14 cellular contexts compared by ENCODE assay signal in genomic region chr1:204295666-204296065, GRCh38.
A peak's percentile ranks its signal among the peaks of the same experiment; 100 is the strongest.
DNase-seq lines count a peak whose midpoint lies in the region; ATAC-seq and TF ChIP-seq lines count a peak whose summit lies in the region.
"Had no signal": no experiment of that assay in that cellular context is flagged by ENCODE, and none has a peak within 500 bp of the region (broad histone marks: within the 10 kb centered on the region; RNA-seq: fewer than 3 reads in every experiment).

No MANE protein-coding gene starts in this region.

- peaks cover 32% of the 10 kb centered on the region for H3K4me1 ChIP-seq in hepatocyte (ENCODE audit: insufficient read depth)
- H3K4me1 ChIP-seq in skeletal muscle satellite cell (ENCODE audit: control insufficient read depth, insufficient read depth, low read length) = peaks cover 84% of the 10 kb centered on the region
- peaks cover 12% of the 10 kb centered on the region; the same call in 1 of the 2 replicates for H3K4me1 ChIP-seq in GM23338 (ENCODE audit: insufficient read depth)

- no peaks in the 10 kb centered on the region for H3F3A ChIP-seq in GM23338 (replicated peaks; ENCODE audit: low read depth)

- H2AFZ ChIP-seq in hepatocyte (no peak overlapping the region), GM23338 (no peak overlapping the region)

- H3K36me3 Mint-ChIP-seq in T-helper 2 cell treated with Interferon-gamma antibody and Interleukin-4, amounts not matched to agents 5 μg/mL and 100 μg/mL, for 36 hours (ENCODE audit: low read depth) = no peaks in the 10 kb centered on the region
- no peaks in the 10 kb centered on the region for H3K36me3 Mint-ChIP-seq in activated naive CD4-positive, alpha-beta T cell treated with anti-CD3 and anti-CD28 coated beads, Interleukin-2, amount 10 ng/mL, durations not matched to agents 7 days and 5 days
- H3K36me3 Mint-ChIP-seq in GM23338 (ENCODE audit: low read depth) = peaks cover 8% of the 10 kb centered on the region
- H3K36me3 Mint-ChIP-seq: natural killer cell had no signal

- H4K20me1 ChIP-seq in hepatocyte (ENCODE audit: insufficient read depth, poor library complexity, severe bottlenecking) = no peaks in the 10 kb centered on the region
- no peaks in the 10 kb centered on the region for H4K20me1 ChIP-seq in GM23338 (replicated peaks; ENCODE audit: insufficient read depth)

- peaks cover 3% of the 10 kb centered on the region for H3K4me1 Mint-ChIP-seq in T-helper 2 cell treated with Interferon-gamma antibody and Interleukin-4, amounts not matched to agents 5 μg/mL and 100 μg/mL, for 36 hours (ENCODE audit: low read depth)
- H3K4me1 Mint-ChIP-seq in activated naive CD4-positive, alpha-beta T cell treated with anti-CD3 and anti-CD28 coated beads, Interleukin-2, amount 10 ng/mL, durations not matched to agents 7 days and 5 days = peaks cover 5% of the 10 kb centered on the region
- peaks cover 31% of the 10 kb centered on the region for H3K4me1 Mint-ChIP-seq in GM23338
- H3K4me1 Mint-ChIP-seq: central memory CD8-positive, alpha-beta T cell had no signal

- ATAC-seq in GM23338 = no peak
- ATAC-seq: HCT116, natural killer cell had no signal

- H3K27ac Mint-ChIP-seq in T-helper 2 cell treated with Interferon-gamma antibody and Interleukin-4, amounts not matched to agents 5 μg/mL and 100 μg/mL, for 36 hours = no peak overlapping the region
- H3K27ac Mint-ChIP-seq in activated naive CD4-positive, alpha-beta T cell treated with anti-CD3 and anti-CD28 coated beads, Interleukin-2, amount 10 ng/mL, durations not matched to agents 7 days and 5 days = no peak overlapping the region
- H3K27ac Mint-ChIP-seq in GM23338 = no peak overlapping the region; the same call in 1 of the 2 replicates

- H3K4me3 ChIP-seq in hepatocyte = no peak overlapping the region
- peak overlapping the region; percentile 36 for H3K4me3 ChIP-seq in skeletal muscle satellite cell (ENCODE audit: low read length)
- H3K4me3 ChIP-seq in GM23338 = no peak overlapping the region

- CTCF ChIA-PET in activated naive CD4-positive, alpha-beta T cell treated with anti-CD3 and anti-CD28 coated beads, Interleukin-2, amount 10 ng/mL, durations not matched to agents 7 days and 5 days (lab: Charles Lee) = no interaction called here

- H3K9me2 ChIP-seq in hepatocyte (replicated peaks; ENCODE audit: insufficient read depth) (no peaks in the 10 kb centered on the region), GM23338 (ENCODE audit: insufficient read depth) (peaks cover 12% of the 10 kb centered on the region; the same call in 1 of the 2 replicates)

- H3K79me2 ChIP-seq in hepatocyte = peaks cover 29% of the 10 kb centered on the region
- H3K79me2 ChIP-seq in GM23338 (replicated peaks; ENCODE audit: insufficient read depth) = no peaks in the 10 kb centered on the region

- no peaks in the 10 kb centered on the region for H3K27me3 ChIP-seq in hepatocyte
- H3K27me3 ChIP-seq in skeletal muscle satellite cell (ENCODE audit: control insufficient read depth, insufficient read depth, low read length) = peaks cover 20% of the 10 kb centered on the region
- H3K27me3 ChIP-seq in GM23338 (ENCODE audit: insufficient read depth) = no peaks in the 10 kb centered on the region

- H3K9me3 Mint-ChIP-seq in T-helper 2 cell treated with Interferon-gamma antibody and Interleukin-4, amounts not matched to agents 5 μg/mL and 100 μg/mL, for 36 hours = no peaks in the 10 kb centered on the region
- H3K9me3 Mint-ChIP-seq in activated naive CD4-positive, alpha-beta T cell treated with anti-CD3 and anti-CD28 coated beads, Interleukin-2, amount 10 ng/mL, durations not matched to agents 7 days and 5 days = no peaks in the 10 kb centered on the region
- no peaks in the 10 kb centered on the region for H3K9me3 Mint-ChIP-seq in GM23338
- H3K9me3 Mint-ChIP-seq: central memory CD8-positive, alpha-beta T cell; natural killer cell had no signal

- peak overlapping the region; percentile 8 for H3K4me3 Mint-ChIP-seq in T-helper 2 cell treated with Interferon-gamma antibody and Interleukin-4, amounts not matched to agents 5 μg/mL and 100 μg/mL, for 36 hours
- no peak overlapping the region for H3K4me3 Mint-ChIP-seq in activated naive CD4-positive, alpha-beta T cell treated with anti-CD3 and anti-CD28 coated beads, Interleukin-2, amount 10 ng/mL, durations not matched to agents 7 days and 5 days
- H3K4me3 Mint-ChIP-seq in GM23338 = no peak overlapping the region
- H3K4me3 Mint-ChIP-seq: central memory CD8-positive, alpha-beta T cell; natural killer cell had no signal

- H3K36me3 ChIP-seq in hepatocyte (replicated peaks; ENCODE audit: insufficient read depth, low read depth) (no peaks in the 10 kb centered on the region), skeletal muscle satellite cell (ENCODE audit: insufficient read depth, low read length) (no peaks in the 10 kb centered on the region), GM23338 (ENCODE audit: insufficient read depth) (no peaks in the 10 kb centered on the region)

- H3K27ac ChIP-seq in hepatocyte = peak overlapping the region; percentile 64
- no peak overlapping the region for H3K27ac ChIP-seq in GM23338 (ENCODE audit: low read depth)

- H3K9me3 ChIP-seq in hepatocyte (ENCODE audit: low read depth) = no peaks in the 10 kb centered on the region
- no peaks in the 10 kb centered on the region for H3K9me3 ChIP-seq in skeletal muscle satellite cell (replicated peaks; ENCODE audit: low read length)

- no peak for DNase-seq in T-helper 2 cell treated with Interferon-gamma antibody and Interleukin-4, amounts not matched to agents 5 μg/mL and 100 μg/mL, for 36 hours (ENCODE audit: low spot score)
- DNase-seq in T-helper 2 cell (no peak), SKM-1 treated with dmso at 0.1 percent for 144 hours (lab: John Stamatoyannopoulos, UW; ENCODE audit: unreplicated experiment) (peak; percentile 45), hepatocyte (ENCODE audit: low spot score) (no peak), NCI-H446 (lab: John Stamatoyannopoulos, UW) (no peak), GM23338 (ENCODE audit: low spot score) (no peak)
- no peak for DNase-seq in activated naive CD4-positive, alpha-beta T cell treated with anti-CD3 and anti-CD28 coated beads, Interleukin-2, amount 10 ng/mL, durations not matched to agents 7 days and 5 days
- DNase-seq: activated T-cell treated with anti-CD3 and anti-CD28 coated beads, Interleukin-2, amount 50 U/mL, for 1 hour; natural killer cell; NCI-H1105 treated with DMSO at 0.1 percent for 48 hours; stimulated activated CD4-positive, alpha-beta T cell treated with anti-CD3 and anti-CD28 coated beads, Interleukin-2, amount 100 ng/mL, for 24 hours had no signal

- H3K9ac ChIP-seq in skeletal muscle satellite cell (ENCODE audit: low read depth, low read length) = peak overlapping the region; percentile 48

- WGBS in hepatocyte (ENCODE audit: low lambda C conversion rate, missing lambda C conversion rate) = 34% methylated on average over 10 of the region's 10 CpGs

- TF ChIP-seq CTCF in hepatocyte (IDR thresholded peaks at IDR 0.05; ENCODE audit: poor library complexity) (no peak), GM23338 (conservative IDR thresholded peaks at IDR 0.05; ENCODE audit: low read depth in 2 of 2) (no peak)

- H3K4me2 ChIP-seq in hepatocyte = peak overlapping the region; percentile 61
- peak overlapping the region; percentile 75 for H3K4me2 ChIP-seq in skeletal muscle satellite cell (ENCODE audit: low read length)
- no peak overlapping the region for H3K4me2 ChIP-seq in GM23338

- H3K27me3 Mint-ChIP-seq in T-helper 2 cell treated with Interferon-gamma antibody and Interleukin-4, amounts not matched to agents 5 μg/mL and 100 μg/mL, for 36 hours (ENCODE audit: low read depth) = peaks cover 7% of the 10 kb centered on the region
- peaks cover 65% of the 10 kb centered on the region for H3K27me3 Mint-ChIP-seq in activated naive CD4-positive, alpha-beta T cell treated with anti-CD3 and anti-CD28 coated beads, Interleukin-2, amount 10 ng/mL, durations not matched to agents 7 days and 5 days
- peaks cover 7% of the 10 kb centered on the region for H3K27me3 Mint-ChIP-seq in GM23338 (ENCODE audit: insufficient read depth, low read depth, poor library complexity)

TF ChIP-seq in GM23338, 12 proteins besides CTCF, POLR2A, EP300 and RAD21 (continues in another document):
- no peak for TF ChIP-seq CREB1 (CRISPR knock-in tag; IDR thresholded peaks at IDR 0.05; ENCODE audit: low read depth)
- TF ChIP-seq EZH2phosphoT487 (IDR thresholded peaks at IDR 0.05; ENCODE audit: unreplicated experiment) = no peak
- no peak for TF ChIP-seq POLR2AphosphoS5 (IDR thresholded peaks at IDR 0.05; ENCODE audit: low read depth)
